ENCODE assay signal across 2 cellular contexts in the genomic region with DNA sequence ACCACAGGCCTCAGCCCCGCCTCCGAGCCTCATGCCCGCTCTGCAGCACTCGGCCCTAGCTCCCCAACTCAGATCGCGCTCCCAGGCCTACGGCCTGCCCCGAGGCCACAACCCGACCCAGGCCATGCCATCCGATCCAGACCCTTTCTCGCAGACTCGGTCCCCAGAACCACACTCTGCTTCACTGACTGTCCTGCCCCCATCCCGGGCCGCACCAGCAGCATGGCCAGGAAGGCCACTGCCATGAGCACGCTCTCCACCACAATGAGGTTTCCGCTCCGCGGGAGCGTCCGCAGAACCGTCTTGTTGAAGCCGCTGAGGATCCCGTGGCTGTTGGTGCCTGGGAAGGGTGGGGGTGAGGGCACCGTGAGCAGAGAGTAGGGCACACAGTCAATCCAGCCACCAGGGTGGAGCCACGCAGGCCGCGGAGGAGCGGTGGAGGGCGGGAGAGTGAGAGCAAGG.
TF ChIP-seq lines count a peak whose summit lies in the region.

No MANE protein-coding gene starts in this region.

TF ChIP-seq in HCT116, 20 proteins besides CTCF, POLR2A, EP300 and RAD21:
- TF ChIP-seq, protein P1, sequence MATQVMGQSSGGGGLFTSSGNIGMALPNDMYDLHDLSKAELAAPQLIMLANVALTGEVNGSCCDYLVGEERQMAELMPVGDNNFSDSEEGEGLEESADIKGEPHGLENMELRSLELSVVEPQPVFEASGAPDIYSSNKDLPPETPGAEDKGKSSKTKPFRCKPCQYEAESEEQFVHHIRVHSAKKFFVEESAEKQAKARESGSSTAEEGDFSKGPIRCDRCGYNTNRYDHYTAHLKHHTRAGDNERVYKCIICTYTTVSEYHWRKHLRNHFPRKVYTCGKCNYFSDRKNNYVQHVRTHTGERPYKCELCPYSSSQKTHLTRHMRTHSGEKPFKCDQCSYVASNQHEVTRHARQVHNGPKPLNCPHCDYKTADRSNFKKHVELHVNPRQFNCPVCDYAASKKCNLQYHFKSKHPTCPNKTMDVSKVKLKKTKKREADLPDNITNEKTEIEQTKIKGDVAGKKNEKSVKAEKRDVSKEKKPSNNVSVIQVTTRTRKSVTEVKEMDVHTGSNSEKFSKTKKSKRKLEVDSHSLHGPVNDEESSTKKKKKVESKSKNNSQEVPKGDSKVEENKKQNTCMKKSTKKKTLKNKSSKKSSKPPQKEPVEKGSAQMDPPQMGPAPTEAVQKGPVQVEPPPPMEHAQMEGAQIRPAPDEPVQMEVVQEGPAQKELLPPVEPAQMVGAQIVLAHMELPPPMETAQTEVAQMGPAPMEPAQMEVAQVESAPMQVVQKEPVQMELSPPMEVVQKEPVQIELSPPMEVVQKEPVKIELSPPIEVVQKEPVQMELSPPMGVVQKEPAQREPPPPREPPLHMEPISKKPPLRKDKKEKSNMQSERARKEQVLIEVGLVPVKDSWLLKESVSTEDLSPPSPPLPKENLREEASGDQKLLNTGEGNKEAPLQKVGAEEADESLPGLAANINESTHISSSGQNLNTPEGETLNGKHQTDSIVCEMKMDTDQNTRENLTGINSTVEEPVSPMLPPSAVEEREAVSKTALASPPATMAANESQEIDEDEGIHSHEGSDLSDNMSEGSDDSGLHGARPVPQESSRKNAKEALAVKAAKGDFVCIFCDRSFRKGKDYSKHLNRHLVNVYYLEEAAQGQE (IDR thresholded peaks at IDR 0.05; ENCODE audit: low read depth), result no peak
- no peak for TF ChIP-seq ZNF274 (IDR thresholded peaks at IDR 0.05; ENCODE audit: low read depth, low read length)
- TF ChIP-seq SP1 (IDR thresholded peaks at IDR 0.05; ENCODE audit: low read depth), result no peak
- no peak for TF ChIP-seq EZH2phosphoT487 (IDR thresholded peaks at IDR 0.05; ENCODE audit: borderline replicate concordance)
- TF ChIP-seq, protein P2, sequence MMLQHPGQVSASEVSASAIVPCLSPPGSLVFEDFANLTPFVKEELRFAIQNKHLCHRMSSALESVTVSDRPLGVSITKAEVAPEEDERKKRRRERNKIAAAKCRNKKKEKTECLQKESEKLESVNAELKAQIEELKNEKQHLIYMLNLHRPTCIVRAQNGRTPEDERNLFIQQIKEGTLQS (IDR thresholded peaks at IDR 0.05), result no peak
- no peak for TF ChIP-seq CEBPB (IDR thresholded peaks at IDR 0.05; ENCODE audit: low read depth)

TF ChIP-seq in K562, 482 proteins besides CTCF, POLR2A, EP300 and RAD21:
- TF ChIP-seq, protein P3, sequence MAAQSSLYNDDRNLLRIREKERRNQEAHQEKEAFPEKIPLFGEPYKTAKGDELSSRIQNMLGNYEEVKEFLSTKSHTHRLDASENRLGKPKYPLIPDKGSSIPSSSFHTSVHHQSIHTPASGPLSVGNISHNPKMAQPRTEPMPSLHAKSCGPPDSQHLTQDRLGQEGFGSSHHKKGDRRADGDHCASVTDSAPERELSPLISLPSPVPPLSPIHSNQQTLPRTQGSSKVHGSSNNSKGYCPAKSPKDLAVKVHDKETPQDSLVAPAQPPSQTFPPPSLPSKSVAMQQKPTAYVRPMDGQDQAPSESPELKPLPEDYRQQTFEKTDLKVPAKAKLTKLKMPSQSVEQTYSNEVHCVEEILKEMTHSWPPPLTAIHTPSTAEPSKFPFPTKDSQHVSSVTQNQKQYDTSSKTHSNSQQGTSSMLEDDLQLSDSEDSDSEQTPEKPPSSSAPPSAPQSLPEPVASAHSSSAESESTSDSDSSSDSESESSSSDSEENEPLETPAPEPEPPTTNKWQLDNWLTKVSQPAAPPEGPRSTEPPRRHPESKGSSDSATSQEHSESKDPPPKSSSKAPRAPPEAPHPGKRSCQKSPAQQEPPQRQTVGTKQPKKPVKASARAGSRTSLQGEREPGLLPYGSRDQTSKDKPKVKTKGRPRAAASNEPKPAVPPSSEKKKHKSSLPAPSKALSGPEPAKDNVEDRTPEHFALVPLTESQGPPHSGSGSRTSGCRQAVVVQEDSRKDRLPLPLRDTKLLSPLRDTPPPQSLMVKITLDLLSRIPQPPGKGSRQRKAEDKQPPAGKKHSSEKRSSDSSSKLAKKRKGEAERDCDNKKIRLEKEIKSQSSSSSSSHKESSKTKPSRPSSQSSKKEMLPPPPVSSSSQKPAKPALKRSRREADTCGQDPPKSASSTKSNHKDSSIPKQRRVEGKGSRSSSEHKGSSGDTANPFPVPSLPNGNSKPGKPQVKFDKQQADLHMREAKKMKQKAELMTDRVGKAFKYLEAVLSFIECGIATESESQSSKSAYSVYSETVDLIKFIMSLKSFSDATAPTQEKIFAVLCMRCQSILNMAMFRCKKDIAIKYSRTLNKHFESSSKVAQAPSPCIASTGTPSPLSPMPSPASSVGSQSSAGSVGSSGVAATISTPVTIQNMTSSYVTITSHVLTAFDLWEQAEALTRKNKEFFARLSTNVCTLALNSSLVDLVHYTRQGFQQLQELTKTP (IDR thresholded peaks at IDR 0.05; ENCODE audit: low read depth in 1 of 2, partially characterized antibody in 2 of 2), result no peak
- TF ChIP-seq, protein P4, sequence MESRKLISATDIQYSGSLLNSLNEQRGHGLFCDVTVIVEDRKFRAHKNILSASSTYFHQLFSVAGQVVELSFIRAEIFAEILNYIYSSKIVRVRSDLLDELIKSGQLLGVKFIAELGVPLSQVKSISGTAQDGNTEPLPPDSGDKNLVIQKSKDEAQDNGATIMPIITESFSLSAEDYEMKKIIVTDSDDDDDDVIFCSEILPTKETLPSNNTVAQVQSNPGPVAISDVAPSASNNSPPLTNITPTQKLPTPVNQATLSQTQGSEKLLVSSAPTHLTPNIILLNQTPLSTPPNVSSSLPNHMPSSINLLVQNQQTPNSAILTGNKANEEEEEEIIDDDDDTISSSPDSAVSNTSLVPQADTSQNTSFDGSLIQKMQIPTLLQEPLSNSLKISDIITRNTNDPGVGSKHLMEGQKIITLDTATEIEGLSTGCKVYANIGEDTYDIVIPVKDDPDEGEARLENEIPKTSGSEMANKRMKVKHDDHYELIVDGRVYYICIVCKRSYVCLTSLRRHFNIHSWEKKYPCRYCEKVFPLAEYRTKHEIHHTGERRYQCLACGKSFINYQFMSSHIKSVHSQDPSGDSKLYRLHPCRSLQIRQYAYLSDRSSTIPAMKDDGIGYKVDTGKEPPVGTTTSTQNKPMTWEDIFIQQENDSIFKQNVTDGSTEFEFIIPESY (CRISPR knock-in tag; IDR thresholded peaks at IDR 0.05), result peak; percentile 34; the same call in 1 of the 2 replicates
TF ChIP-seq in K562: peak in this region for 1.
